Comparison of ENCODE assay signal across 1 cellular context in the genomic region with DNA sequence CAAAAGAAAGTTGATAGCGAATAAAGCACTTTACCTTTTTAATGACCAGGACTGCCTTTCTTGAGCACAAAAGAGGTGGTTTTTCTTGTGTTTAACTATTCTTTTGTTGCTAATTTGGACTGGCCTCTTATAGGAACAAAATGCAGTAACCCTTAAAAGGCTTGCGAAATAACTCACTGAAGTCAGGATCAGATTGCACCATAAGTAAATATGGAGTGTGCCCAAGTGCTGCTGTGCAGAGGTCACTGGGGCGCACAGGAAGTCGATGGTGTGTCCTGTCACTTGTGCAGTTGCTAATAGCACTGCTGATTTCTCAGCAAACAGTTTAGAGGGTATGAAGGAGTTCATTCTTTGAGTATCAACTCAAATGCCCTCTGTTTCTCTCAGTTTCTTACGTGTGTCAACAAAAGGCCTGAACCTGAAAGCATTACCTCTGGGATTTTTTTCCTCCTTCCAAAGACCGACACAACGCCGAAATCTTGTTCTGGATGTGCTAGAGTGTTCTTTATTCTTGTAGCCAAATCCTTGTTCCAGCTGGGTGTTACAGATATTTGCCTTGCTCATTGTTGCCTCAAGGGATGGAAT.
TF ChIP-seq lines count a peak whose summit lies in the region.

No MANE protein-coding gene starts in this region.

TF ChIP-seq in HepG2, 621 proteins besides CTCF, POLR2A, EP300 and RAD21 (continued from another document):
- TF ChIP-seq, protein P1, sequence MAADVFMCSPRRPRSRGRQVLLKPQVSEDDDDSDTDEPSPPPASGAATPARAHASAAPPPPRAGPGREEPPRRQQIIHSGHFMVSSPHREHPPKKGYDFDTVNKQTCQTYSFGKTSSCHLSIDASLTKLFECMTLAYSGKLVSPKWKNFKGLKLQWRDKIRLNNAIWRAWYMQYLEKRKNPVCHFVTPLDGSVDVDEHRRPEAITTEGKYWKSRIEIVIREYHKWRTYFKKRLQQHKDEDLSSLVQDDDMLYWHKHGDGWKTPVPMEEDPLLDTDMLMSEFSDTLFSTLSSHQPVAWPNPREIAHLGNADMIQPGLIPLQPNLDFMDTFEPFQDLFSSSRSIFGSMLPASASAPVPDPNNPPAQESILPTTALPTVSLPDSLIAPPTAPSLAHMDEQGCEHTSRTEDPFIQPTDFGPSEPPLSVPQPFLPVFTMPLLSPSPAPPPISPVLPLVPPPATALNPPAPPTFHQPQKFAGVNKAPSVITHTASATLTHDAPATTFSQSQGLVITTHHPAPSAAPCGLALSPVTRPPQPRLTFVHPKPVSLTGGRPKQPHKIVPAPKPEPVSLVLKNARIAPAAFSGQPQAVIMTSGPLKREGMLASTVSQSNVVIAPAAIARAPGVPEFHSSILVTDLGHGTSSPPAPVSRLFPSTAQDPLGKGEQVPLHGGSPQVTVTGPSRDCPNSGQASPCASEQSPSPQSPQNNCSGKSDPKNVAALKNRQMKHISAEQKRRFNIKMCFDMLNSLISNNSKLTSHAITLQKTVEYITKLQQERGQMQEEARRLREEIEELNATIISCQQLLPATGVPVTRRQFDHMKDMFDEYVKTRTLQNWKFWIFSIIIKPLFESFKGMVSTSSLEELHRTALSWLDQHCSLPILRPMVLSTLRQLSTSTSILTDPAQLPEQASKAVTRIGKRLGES (CRISPR knock-in tag; IDR thresholded peaks at IDR 0.05; ENCODE audit: borderline replicate concordance) = no peak
- TF ChIP-seq ZNF124 (CRISPR knock-in tag; IDR thresholded peaks at IDR 0.05) (peak; percentile 94), ISX (CRISPR knock-in tag; conservative IDR thresholded peaks at IDR 0.05) (no peak), ZNF629 (CRISPR knock-in tag; conservative IDR thresholded peaks at IDR 0.05) (peak; percentile 46), ZNF484 (CRISPR knock-in tag; IDR thresholded peaks at IDR 0.05; ENCODE audit: borderline replicate concordance, low read depth) (no peak; the same call in 1 of the 2 replicates), MLLT10 (CRISPR knock-in tag; IDR thresholded peaks at IDR 0.05) (no peak), MTF1 (CRISPR knock-in tag; IDR thresholded peaks at IDR 0.05) (no peak), ZNF335 (CRISPR knock-in tag; IDR thresholded peaks at IDR 0.05) (peak; percentile 74; the same call in 1 of the 2 replicates), HIVEP1 (CRISPR knock-in tag; IDR thresholded peaks at IDR 0.05) (no peak), TCF7 (IDR thresholded peaks at IDR 0.05; ENCODE audit: low read depth) (peak; percentile 97), SALL2 (CRISPR knock-in tag; IDR thresholded peaks at IDR 0.05) (no peak; the same call in 1 of the 2 replicates)
- TF ChIP-seq, protein P2, sequence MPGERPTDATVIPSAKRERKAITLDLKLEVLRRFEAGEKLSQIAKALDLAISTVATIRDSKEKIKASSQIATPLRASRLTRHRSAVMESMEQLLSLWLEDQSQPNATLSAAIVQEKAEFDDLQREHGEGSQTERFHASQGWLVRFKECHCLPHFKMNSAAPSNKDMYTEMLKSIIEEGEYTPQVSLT (CRISPR knock-in tag; IDR thresholded peaks at IDR 0.05; ENCODE audit: borderline replicate concordance, low read depth) = 0 out of 2 replicates have a peak, but pooled peaks have one; percentile 61
- TF ChIP-seq, protein P3, sequence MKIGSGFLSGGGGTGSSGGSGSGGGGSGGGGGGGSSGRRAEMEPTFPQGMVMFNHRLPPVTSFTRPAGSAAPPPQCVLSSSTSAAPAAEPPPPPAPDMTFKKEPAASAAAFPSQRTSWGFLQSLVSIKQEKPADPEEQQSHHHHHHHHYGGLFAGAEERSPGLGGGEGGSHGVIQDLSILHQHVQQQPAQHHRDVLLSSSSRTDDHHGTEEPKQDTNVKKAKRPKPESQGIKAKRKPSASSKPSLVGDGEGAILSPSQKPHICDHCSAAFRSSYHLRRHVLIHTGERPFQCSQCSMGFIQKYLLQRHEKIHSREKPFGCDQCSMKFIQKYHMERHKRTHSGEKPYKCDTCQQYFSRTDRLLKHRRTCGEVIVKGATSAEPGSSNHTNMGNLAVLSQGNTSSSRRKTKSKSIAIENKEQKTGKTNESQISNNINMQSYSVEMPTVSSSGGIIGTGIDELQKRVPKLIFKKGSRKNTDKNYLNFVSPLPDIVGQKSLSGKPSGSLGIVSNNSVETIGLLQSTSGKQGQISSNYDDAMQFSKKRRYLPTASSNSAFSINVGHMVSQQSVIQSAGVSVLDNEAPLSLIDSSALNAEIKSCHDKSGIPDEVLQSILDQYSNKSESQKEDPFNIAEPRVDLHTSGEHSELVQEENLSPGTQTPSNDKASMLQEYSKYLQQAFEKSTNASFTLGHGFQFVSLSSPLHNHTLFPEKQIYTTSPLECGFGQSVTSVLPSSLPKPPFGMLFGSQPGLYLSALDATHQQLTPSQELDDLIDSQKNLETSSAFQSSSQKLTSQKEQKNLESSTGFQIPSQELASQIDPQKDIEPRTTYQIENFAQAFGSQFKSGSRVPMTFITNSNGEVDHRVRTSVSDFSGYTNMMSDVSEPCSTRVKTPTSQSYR (CRISPR knock-in tag; IDR thresholded peaks at IDR 0.05; ENCODE audit: borderline replicate concordance) = peak; percentile 79; the same call in 1 of the 2 replicates
- TF ChIP-seq, protein P4, sequence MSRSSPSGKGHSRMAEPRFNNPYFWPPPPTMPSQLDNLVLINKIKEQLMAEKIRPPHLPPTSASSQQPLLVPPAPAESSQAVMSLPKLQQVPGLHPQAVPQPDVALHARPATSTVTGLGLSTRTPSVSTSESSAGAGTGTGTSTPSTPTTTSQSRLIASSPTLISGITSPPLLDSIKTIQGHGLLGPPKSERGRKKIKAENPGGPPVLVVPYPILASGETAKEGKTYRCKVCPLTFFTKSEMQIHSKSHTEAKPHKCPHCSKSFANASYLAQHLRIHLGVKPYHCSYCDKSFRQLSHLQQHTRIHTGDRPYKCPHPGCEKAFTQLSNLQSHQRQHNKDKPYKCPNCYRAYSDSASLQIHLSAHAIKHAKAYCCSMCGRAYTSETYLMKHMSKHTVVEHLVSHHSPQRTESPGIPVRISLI (CRISPR knock-in tag; IDR thresholded peaks at IDR 0.05; ENCODE audit: borderline replicate concordance) = peak; percentile 87
- TF ChIP-seq, protein P5, sequence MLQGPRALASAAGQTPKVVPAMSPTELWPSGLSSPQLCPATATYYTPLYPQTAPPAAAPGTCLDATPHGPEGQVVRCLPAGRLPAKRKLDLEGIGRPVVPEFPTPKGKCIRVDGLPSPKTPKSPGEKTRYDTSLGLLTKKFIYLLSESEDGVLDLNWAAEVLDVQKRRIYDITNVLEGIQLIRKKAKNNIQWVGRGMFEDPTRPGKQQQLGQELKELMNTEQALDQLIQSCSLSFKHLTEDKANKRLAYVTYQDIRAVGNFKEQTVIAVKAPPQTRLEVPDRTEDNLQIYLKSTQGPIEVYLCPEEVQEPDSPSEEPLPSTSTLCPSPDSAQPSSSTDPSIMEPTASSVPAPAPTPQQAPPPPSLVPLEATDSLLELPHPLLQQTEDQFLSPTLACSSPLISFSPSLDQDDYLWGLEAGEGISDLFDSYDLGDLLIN (CRISPR knock-in tag; IDR thresholded peaks at IDR 0.05; ENCODE audit: borderline replicate concordance) = no peak
- TF ChIP-seq, protein P6, sequence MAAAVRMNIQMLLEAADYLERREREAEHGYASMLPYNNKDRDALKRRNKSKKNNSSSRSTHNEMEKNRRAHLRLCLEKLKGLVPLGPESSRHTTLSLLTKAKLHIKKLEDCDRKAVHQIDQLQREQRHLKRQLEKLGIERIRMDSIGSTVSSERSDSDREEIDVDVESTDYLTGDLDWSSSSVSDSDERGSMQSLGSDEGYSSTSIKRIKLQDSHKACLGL (CRISPR knock-in tag; IDR thresholded peaks at IDR 0.05) = no peak
- TF ChIP-seq, protein P7, sequence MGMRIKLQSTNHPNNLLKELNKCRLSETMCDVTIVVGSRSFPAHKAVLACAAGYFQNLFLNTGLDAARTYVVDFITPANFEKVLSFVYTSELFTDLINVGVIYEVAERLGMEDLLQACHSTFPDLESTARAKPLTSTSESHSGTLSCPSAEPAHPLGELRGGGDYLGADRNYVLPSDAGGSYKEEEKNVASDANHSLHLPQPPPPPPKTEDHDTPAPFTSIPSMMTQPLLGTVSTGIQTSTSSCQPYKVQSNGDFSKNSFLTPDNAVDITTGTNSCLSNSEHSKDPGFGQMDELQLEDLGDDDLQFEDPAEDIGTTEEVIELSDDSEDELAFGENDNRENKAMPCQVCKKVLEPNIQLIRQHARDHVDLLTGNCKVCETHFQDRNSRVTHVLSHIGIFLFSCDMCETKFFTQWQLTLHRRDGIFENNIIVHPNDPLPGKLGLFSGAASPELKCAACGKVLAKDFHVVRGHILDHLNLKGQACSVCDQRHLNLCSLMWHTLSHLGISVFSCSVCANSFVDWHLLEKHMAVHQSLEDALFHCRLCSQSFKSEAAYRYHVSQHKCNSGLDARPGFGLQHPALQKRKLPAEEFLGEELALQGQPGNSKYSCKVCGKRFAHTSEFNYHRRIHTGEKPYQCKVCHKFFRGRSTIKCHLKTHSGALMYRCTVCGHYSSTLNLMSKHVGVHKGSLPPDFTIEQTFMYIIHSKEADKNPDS (CRISPR knock-in tag; IDR thresholded peaks at IDR 0.05) = peak; percentile 92
- TF ChIP-seq, protein P8, sequence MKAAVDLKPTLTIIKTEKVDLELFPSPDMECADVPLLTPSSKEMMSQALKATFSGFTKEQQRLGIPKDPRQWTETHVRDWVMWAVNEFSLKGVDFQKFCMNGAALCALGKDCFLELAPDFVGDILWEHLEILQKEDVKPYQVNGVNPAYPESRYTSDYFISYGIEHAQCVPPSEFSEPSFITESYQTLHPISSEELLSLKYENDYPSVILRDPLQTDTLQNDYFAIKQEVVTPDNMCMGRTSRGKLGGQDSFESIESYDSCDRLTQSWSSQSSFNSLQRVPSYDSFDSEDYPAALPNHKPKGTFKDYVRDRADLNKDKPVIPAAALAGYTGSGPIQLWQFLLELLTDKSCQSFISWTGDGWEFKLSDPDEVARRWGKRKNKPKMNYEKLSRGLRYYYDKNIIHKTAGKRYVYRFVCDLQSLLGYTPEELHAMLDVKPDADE (CRISPR knock-in tag; IDR thresholded peaks at IDR 0.05) = no peak
- TF ChIP-seq, protein P9, sequence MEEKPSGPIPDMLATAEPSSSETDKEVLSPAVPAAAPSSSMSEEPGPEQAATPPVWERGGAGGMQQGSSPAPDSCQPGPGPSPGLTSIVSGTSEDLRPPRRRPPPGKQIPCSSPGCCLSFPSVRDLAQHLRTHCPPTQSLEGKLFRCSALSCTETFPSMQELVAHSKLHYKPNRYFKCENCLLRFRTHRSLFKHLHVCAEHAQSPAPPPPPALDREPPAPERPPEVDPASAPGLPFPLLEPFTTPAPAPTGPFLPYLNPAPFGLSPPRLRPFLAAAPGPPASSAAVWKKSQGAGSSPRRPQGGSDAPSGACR (CRISPR knock-in tag; IDR thresholded peaks at IDR 0.05) = peak; percentile 83; the same call in 1 of the 2 replicates
